ENCODE assay signal across 19 cellular contexts in the genomic region with DNA sequence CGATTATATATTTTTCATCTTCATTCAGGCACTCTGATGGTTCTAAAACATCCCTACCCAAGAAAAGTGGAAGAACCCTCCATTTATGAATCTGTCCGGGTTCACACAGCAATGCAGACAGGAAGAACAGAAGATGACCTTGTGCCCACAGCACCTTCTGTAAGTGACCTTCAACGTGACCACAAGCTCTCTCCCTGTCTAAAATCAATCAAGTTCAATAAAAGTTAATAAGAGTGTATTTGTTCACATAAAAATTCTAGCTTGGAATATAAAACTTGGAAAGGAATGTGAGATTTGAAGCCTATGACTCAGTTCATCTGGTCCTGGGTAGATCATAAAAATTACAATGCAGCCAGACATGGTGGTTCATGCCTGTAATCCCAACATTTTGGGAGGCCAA. TPM values are rescaled to one million over a fixed set of nuclear protein-coding genes. Genes with fewer than 3 reads are reported as not detected.
DNase-seq lines count a peak whose midpoint lies in the region; FAIRE-seq and TF ChIP-seq lines count a peak whose summit lies in the region.
"Had no signal": no experiment of that assay in that cellular context is flagged by ENCODE, and none has a peak within 500 bp of the region (broad histone marks: within the 10 kb centered on the region; RNA-seq: fewer than 3 reads in every experiment).

No MANE protein-coding gene starts in this region.

- no peaks in the 10 kb centered on the region for H3K27me3 ChIP-seq in neutrophil
- H3K27me3 ChIP-seq: BLaER1 treated with 17β-estradiol and CSF1 and Interleukin-3, amounts not matched to agents 10 nM and 100 nM; MG63 had no signal

- no peaks in the 10 kb centered on the region for H3K27me3 Mint-ChIP-seq in activated T-cell treated with anti-CD3 and anti-CD28 coated beads, Interleukin-2, amount 50 U/mL, for 24 hours
- H3K27me3 Mint-ChIP-seq in activated T-helper 1 cell treated with anti-CD3 and anti-CD28 coated beads, Interleukin-12 subunit alpha, Interleukin-12 subunit beta, Interleukin-2, Interleukin-4 antibody, amounts not matched to agents 30 ng/mL and 10 ng/mL and 1 ng/mL, durations not matched to agents 14 hours and 24 hours and 36 hours (ENCODE audit: insufficient read depth) = no peaks in the 10 kb centered on the region

- no peak for TF ChIP-seq CTCF in neutrophil (IDR thresholded peaks at IDR 0.05)

- H3K4me3 Mint-ChIP-seq in activated T-cell treated with anti-CD3 and anti-CD28 coated beads, Interleukin-2, amount 50 U/mL, for 24 hours = no peak overlapping the region
- peak overlapping the region; percentile 6 for H3K4me3 Mint-ChIP-seq in activated T-helper 1 cell treated with anti-CD3 and anti-CD28 coated beads, Interleukin-12 subunit alpha, Interleukin-12 subunit beta, Interleukin-2, Interleukin-4 antibody, amounts not matched to agents 30 ng/mL and 10 ng/mL and 1 ng/mL, durations not matched to agents 14 hours and 24 hours and 36 hours

- H3K36me3 ChIP-seq in neutrophil = peaks cover 19% of the 10 kb centered on the region
- H3K36me3 ChIP-seq: MG63 had no signal

- H3K4me1 ChIP-seq in neutrophil (ENCODE audit: control insufficient read depth in 1 of 2, insufficient read depth in 1 of 2, low read depth in 1 of 2, low read length in 1 of 2) = peaks cover 43 to 57% of the 10 kb centered on the region in 2 experiments

- no peak for DNase-seq in activated T-cell treated with anti-CD3 and anti-CD28 coated beads, Interleukin-2, amount 50 U/mL, for 24 hours
- no peak for DNase-seq in activated T-cell treated with anti-CD3 and anti-CD28 coated beads, Interleukin-2, amount 50 U/mL, for 48 hours
- DNase-seq in GM12892 (ENCODE audit: insufficient read length) (no peak), SIG-M5 (lab: John Stamatoyannopoulos, UW) (no peak), NCI-H1105 (lab: John Stamatoyannopoulos, UW) (no peak)
- no peak for DNase-seq in activated T-helper 1 cell treated with anti-CD3 and anti-CD28 coated beads, Interleukin-12 subunit alpha, Interleukin-12 subunit beta, Interleukin-2, Interleukin-4 antibody, amounts not matched to agents 30 ng/mL and 10 ng/mL and 1 ng/mL, durations not matched to agents 14 hours and 24 hours and 36 hours (ENCODE audit: low spot score)
- DNase-seq: DMS79; GOT3; Kasumi-1; MG63; NCI-H1092; NCI-H146; NCI-H2081 treated with DMSO at 0.1 percent for 48 hours; NCI-H446 treated with DMSO at 0.1 percent for 48 hours; NK-92 treated with Interleukin-12 subunit alpha and Interleukin-12 subunit beta, amount 100 ng/mL, for 24 hours had no signal

- H3K9me3 ChIP-seq in neutrophil = no peaks in the 10 kb centered on the region
- H3K9me3 ChIP-seq: MG63 had no signal

- no peak for TF ChIP-seq POLR2A in GM12892 (IDR thresholded peaks at IDR 0.05; ENCODE audit: low read depth, low read length)

- H3K27ac Mint-ChIP-seq in activated T-cell treated with anti-CD3 and anti-CD28 coated beads, Interleukin-2, amount 50 U/mL, for 24 hours = peak overlapping the region; percentile 96
- H3K27ac Mint-ChIP-seq in activated T-helper 1 cell treated with anti-CD3 and anti-CD28 coated beads, Interleukin-12 subunit alpha, Interleukin-12 subunit beta, Interleukin-2, Interleukin-4 antibody, amounts not matched to agents 30 ng/mL and 10 ng/mL and 1 ng/mL, durations not matched to agents 14 hours and 24 hours and 36 hours = peak overlapping the region; percentile 22

- peaks cover 68% of the 10 kb centered on the region for H3K36me3 Mint-ChIP-seq in activated T-cell treated with anti-CD3 and anti-CD28 coated beads, Interleukin-2, amount 50 U/mL, for 24 hours (ENCODE audit: low read depth)
- peaks cover 48% of the 10 kb centered on the region for H3K36me3 Mint-ChIP-seq in activated T-helper 1 cell treated with anti-CD3 and anti-CD28 coated beads, Interleukin-12 subunit alpha, Interleukin-12 subunit beta, Interleukin-2, Interleukin-4 antibody, amounts not matched to agents 30 ng/mL and 10 ng/mL and 1 ng/mL, durations not matched to agents 14 hours and 24 hours and 36 hours (ENCODE audit: low read depth)

- H3K4me1 Mint-ChIP-seq in activated T-cell treated with anti-CD3 and anti-CD28 coated beads, Interleukin-2, amount 50 U/mL, for 24 hours (ENCODE audit: low read depth) = peaks cover 89% of the 10 kb centered on the region
- peaks cover 88% of the 10 kb centered on the region for H3K4me1 Mint-ChIP-seq in activated T-helper 1 cell treated with anti-CD3 and anti-CD28 coated beads, Interleukin-12 subunit alpha, Interleukin-12 subunit beta, Interleukin-2, Interleukin-4 antibody, amounts not matched to agents 30 ng/mL and 10 ng/mL and 1 ng/mL, durations not matched to agents 14 hours and 24 hours and 36 hours (ENCODE audit: low read depth)

- FAIRE-seq in GM12892 (lab: Jason Lieb, UNC) = peak; percentile 24
- FAIRE-seq: RCC 7860 had no signal

- no peaks in the 10 kb centered on the region for H3K9me3 Mint-ChIP-seq in activated T-cell treated with anti-CD3 and anti-CD28 coated beads, Interleukin-2, amount 50 U/mL, for 24 hours
- H3K9me3 Mint-ChIP-seq in activated T-helper 1 cell treated with anti-CD3 and anti-CD28 coated beads, Interleukin-12 subunit alpha, Interleukin-12 subunit beta, Interleukin-2, Interleukin-4 antibody, amounts not matched to agents 30 ng/mL and 10 ng/mL and 1 ng/mL, durations not matched to agents 14 hours and 24 hours and 36 hours = no peaks in the 10 kb centered on the region

- peak overlapping the region; percentile 91 for H3K27ac ChIP-seq in neutrophil

- H3K4me3 ChIP-seq in neutrophil (ENCODE audit: low read depth in 1 of 2, low read length in 1 of 2) = no peak overlapping the region
- H3K4me3 ChIP-seq: BLaER1 treated with 17β-estradiol and CSF1 and Interleukin-3, amounts not matched to agents 10 nM and 100 nM; MG63 had no signal

- intact Hi-C loops in activated T-helper 1 cell treated with anti-CD3 and anti-CD28 coated beads, Interleukin-12 subunit alpha, Interleukin-12 subunit beta, Interleukin-2, Interleukin-4 antibody, amounts not matched to agents 30 ng/mL and 10 ng/mL and 1 ng/mL, durations not matched to agents 14 hours and 24 hours and 36 hours (cut with micrococcal nuclease) = loop anchor here (2.0 to 5.0 kb wide), 5 partner anchors 229 to 1564 kb away; no protein-coding TSS in a partner anchor

RNA-seq across cellular contexts. Expression of gene DAPP1, which starts 36.6 kb away (rescaled TPM):
- polyA plus RNA-seq in GM12892 (2012; ENCODE audit: missing spikeins) = 40.2 TPM
- total RNA-seq in activated T-helper 1 cell treated with anti-CD3 and anti-CD28 coated beads, Interleukin-12 subunit alpha, Interleukin-12 subunit beta, Interleukin-2, Interleukin-4 antibody, amounts not matched to agents 30 ng/mL and 10 ng/mL and 1 ng/mL, durations not matched to agents 14 hours and 24 hours and 36 hours = 38.8 and 40.2 TPM in 2 replicates
- total RNA-seq: A673 had no signal

RNA-seq across cellular contexts. Expression of gene LAMTOR3, which starts 41.0 kb away (rescaled TPM):
- 40.5 TPM for polyA plus RNA-seq in GM12892 (2012; ENCODE audit: missing spikeins)
- 28.6 and 29.7 TPM in 2 replicates for total RNA-seq in activated T-helper 1 cell treated with anti-CD3 and anti-CD28 coated beads, Interleukin-12 subunit alpha, Interleukin-12 subunit beta, Interleukin-2, Interleukin-4 antibody, amounts not matched to agents 30 ng/mL and 10 ng/mL and 1 ng/mL, durations not matched to agents 14 hours and 24 hours and 36 hours
